Comparison of ENCODE assay signal across 9 cellular contexts in the genomic region with DNA sequence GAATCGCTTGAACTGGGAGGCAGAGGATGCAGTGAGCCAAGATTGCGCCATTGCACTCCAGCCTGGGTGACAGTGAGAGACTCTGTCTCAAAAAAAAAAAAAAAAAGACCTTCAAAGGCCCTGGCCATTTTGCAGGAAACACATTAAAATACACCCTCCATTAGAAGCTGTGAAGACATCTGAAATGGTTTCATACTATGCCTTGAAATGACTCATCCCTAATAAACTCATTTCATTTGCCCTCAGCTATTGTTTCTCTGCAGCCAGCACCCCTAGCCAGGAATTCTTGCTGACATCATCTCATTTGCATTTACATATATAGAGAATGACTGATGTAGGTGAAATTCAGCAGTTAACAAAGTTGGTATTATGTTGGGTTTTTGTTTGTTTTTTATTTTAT. TPM values are rescaled to one million over a fixed set of nuclear protein-coding genes. Genes with fewer than 3 reads are reported as not detected.
DNase-seq lines count a peak whose midpoint lies in the region; ATAC-seq, FAIRE-seq and TF ChIP-seq lines count a peak whose summit lies in the region.
"Had no signal": no experiment of that assay in that cellular context is flagged by ENCODE, and none has a peak within 500 bp of the region (broad histone marks: within the 10 kb centered on the region; RNA-seq: fewer than 3 reads in every experiment).

No MANE protein-coding gene starts in this region.

- no peaks in the 10 kb centered on the region for H4K20me1 ChIP-seq in OCI-LY3 (ENCODE audit: insufficient read depth, low read length)

- H3K36me3 ChIP-seq in OCI-LY3 (replicated peaks; ENCODE audit: low read depth, low read length) = peaks cover 30% of the 10 kb centered on the region
- peaks cover 0 to 33% of the 10 kb centered on the region in 2 donors for H3K36me3 ChIP-seq in vagina
- peaks cover 0 to 17% (median 4%) of the 10 kb centered on the region in 3 donors for H3K36me3 ChIP-seq in pancreas

- ATAC-seq in pancreas (no peak), GM21723 (IDR thresholded peaks at IDR 0.05; ENCODE audit: unreplicated experiment) (no peak)

- TF ChIP-seq CTCF in OCI-LY3 (IDR thresholded peaks at IDR 0.05; ENCODE audit: low read depth, low read length) = no peak
- no peak for TF ChIP-seq CTCF in epithelial cell of proximal tubule (conservative IDR thresholded peaks at IDR 0.05; ENCODE audit: low read depth, low read length)
- TF ChIP-seq CTCF in vagina (IDR thresholded peaks at IDR 0.05) = no peak
- TF ChIP-seq CTCF in pancreas (IDR thresholded peaks at IDR 0.05) = no peak

- intact Hi-C loops in vagina (cut with DNase I) (no loop called here), pancreas (cut with DNase I) (loop anchor here in 1 of 3 donors (10.0 kb wide), 1 partner anchor 106 kb away; no protein-coding TSS in a partner anchor)

- H3K79me2 ChIP-seq in OCI-LY3 (ENCODE audit: low read length) = no peaks in the 10 kb centered on the region

- H3K27ac ChIP-seq in OCI-LY3 (ENCODE audit: low read length) = peak overlapping the region; percentile 34; the same call in 1 of the 2 replicates
- H3K27ac ChIP-seq in vagina = peak overlapping the region; percentile 68
- no peak overlapping the region for H3K27ac ChIP-seq in pancreas

- H3K4me3 ChIP-seq in OCI-LY3 (ENCODE audit: low read length) (no peak overlapping the region), epithelial cell of proximal tubule (ENCODE audit: low read depth, low read length) (no peak overlapping the region), vagina (no peak overlapping the region), pancreas (no peak overlapping the region)

- peak; percentile 40 for DNase-seq in stimulated activated CD4-positive, alpha-beta T cell treated with anti-CD3 and anti-CD28 coated beads, Interleukin-4, amount 100 ng/mL, for 24 hours
- no peak for DNase-seq in stimulated activated CD4-positive, alpha-beta T cell treated with anti-CD3 and anti-CD28 coated beads, Interleukin-12 subunit alpha, Interleukin-12 subunit beta, amount 100 ng/mL, for 4 hours
- DNase-seq in epithelial cell of proximal tubule (ENCODE audit: low read depth) = peak; percentile 61
- DNase-seq in vagina (ENCODE audit: extremely low spot score in 2 of 2) = no peak
- DNase-seq in NCI-H1105 treated with DMSO at 0.1 percent for 48 hours (lab: John Stamatoyannopoulos, UW) = no peak
- DNase-seq in pancreas = no peak
- DNase-seq: DMS79 treated with DMSO at 0.1 percent for 48 hours had no signal

- H3K9me3 ChIP-seq in OCI-LY3 (ENCODE audit: insufficient read depth, low read length) = no peaks in the 10 kb centered on the region
- H3K9me3 ChIP-seq in vagina = no peaks in the 10 kb centered on the region
- H3K9me3 ChIP-seq in pancreas = no peaks in the 10 kb centered on the region

- FAIRE-seq in pancreas (lab: Jason Lieb, UNC) = no peak

- H3K4me1 ChIP-seq in OCI-LY3 (ENCODE audit: low read length) (peaks cover 17% of the 10 kb centered on the region), vagina (peaks cover 8% of the 10 kb centered on the region), pancreas (no peaks in the 10 kb centered on the region)

- no peaks in the 10 kb centered on the region for H3K27me3 ChIP-seq in OCI-LY3 (ENCODE audit: low read depth, low read length)
- H3K27me3 ChIP-seq in vagina = no peaks in the 10 kb centered on the region
- H3K27me3 ChIP-seq in pancreas = no peaks in the 10 kb centered on the region

- no peak overlapping the region for H3K9ac ChIP-seq in OCI-LY3 (ENCODE audit: low read length)

- WGBS in pancreas, 2 donors = 88 to 97% methylated on average over 2 of the region's 2 CpGs

- peak overlapping the region; percentile 15 for H3K4me2 ChIP-seq in OCI-LY3 (ENCODE audit: low read length)

- H2AFZ ChIP-seq in OCI-LY3 (ENCODE audit: low read depth, low read length) = no peak overlapping the region

- no peak for TF ChIP-seq POLR2A in vagina (IDR thresholded peaks at IDR 0.05)

RNA-seq across cellular contexts. Expression of gene EML2, which starts 8.7 kb away (rescaled TPM):
- total RNA-seq in epithelial cell of proximal tubule (17.7 and 33.6 TPM in 2 replicates), vagina (74.9 TPM), pancreas (10 to 100 TPM; 20.9 to 51.2 (median 28.3) TPM)
- 10 to 100 TPM; 47.8 to 51.0 TPM for polyA plus RNA-seq in pancreas

RNA-seq across cellular contexts. Expression of gene GPR4, which starts 28.5 kb away (rescaled TPM):
- total RNA-seq in epithelial cell of proximal tubule (not detected in 2 replicates), vagina (3.4 TPM), pancreas (1 to 10 TPM in 3 of 6 donors, under 1 TPM in 3; 0.56 to 2.2 (median 0.99) TPM)
- polyA plus RNA-seq in pancreas = 1 to 10 TPM; 2.4 to 3.0 TPM

RNA-seq across cellular contexts. Expression of gene GIPR, which starts 37.6 kb away (rescaled TPM):
- total RNA-seq in epithelial cell of proximal tubule (0.22 and 0.86 TPM in 2 replicates), vagina (3.4 TPM), pancreas (10 to 100 TPM in 1 of 6 donors, 1 to 10 TPM in 5; 2.6 to 10.1 (median 6.6) TPM)
- 10 to 100 TPM; 28.7 to 49.0 TPM for polyA plus RNA-seq in pancreas

RNA-seq across cellular contexts. Expression of gene OPA3, which starts 45.9 kb away (rescaled TPM):
- total RNA-seq in epithelial cell of proximal tubule (10.1 and 12.6 TPM in 2 replicates), vagina (6.6 TPM), pancreas (1 to 10 TPM; 3.4 to 8.0 (median 6.0) TPM)
- 1 to 10 TPM; 3.7 to 3.8 TPM for polyA plus RNA-seq in pancreas

Comparison
In these comparisons a context has a peak if more than half of its experiments do, and no peak if none do; other contexts are left out.
1. DNase-seq: peak in stimulated activated CD4-positive, alpha-beta T cell treated with anti-CD3 and anti-CD28 coated beads, Interleukin-4, amount 100 ng/mL, for 24 hours (single experiment) and epithelial cell of proximal tubule (single experiment); none in stimulated activated CD4-positive, alpha-beta T cell treated with anti-CD3 and anti-CD28 coated beads, Interleukin-12 subunit alpha, Interleukin-12 subunit beta, amount 100 ng/mL, for 4 hours (single experiment), vagina (0 of 2), NCI-H1105 treated with DMSO at 0.1 percent for 48 hours (single experiment) and pancreas (0 of 6).
2. H3K27ac ChIP-seq: peak in OCI-LY3 (single experiment) and vagina (single experiment); none in pancreas (0 of 4).